ENCODE assay signal across 8 cellular contexts in genomic region chr5:10627185-10628115, GRCh38.
A peak's percentile ranks its signal among the peaks of the same experiment; 100 is the strongest.
DNase-seq lines count a peak whose midpoint lies in the region; ATAC-seq, FAIRE-seq and TF ChIP-seq lines count a peak whose summit lies in the region.

No MANE protein-coding gene starts in this region.

- TF ChIP-seq CTCF in WERI-Rb-1 (IDR thresholded peaks at IDR 0.05; ENCODE audit: low read depth, low read length) (peak; percentile 89), bronchial epithelial cell (IDR thresholded peaks at IDR 0.05; ENCODE audit: insufficient read depth, low read length, severe bottlenecking) (peak; percentile 84), smooth muscle cell (IDR thresholded peaks at IDR 0.05; ENCODE audit: borderline replicate concordance, insufficient read depth, poor library complexity, severe bottlenecking) (peak; percentile 91)

- no peak for FAIRE-seq in bronchial epithelial cell (lab: Jason Lieb, UNC)

- H3K27me3 ChIP-seq in WERI-Rb-1 (ENCODE audit: insufficient read depth, low read depth, severe bottlenecking) (no peaks in the 10 kb centered on the region), bronchial epithelial cell (ENCODE audit: control insufficient read depth, insufficient read depth, low read length) (no peaks in the 10 kb centered on the region), smooth muscle cell (ENCODE audit: low read depth) (no peaks in the 10 kb centered on the region)

- WGBS in smooth muscle cell (ENCODE audit: low lambda C conversion rate), result 4% methylated on average over 20 of the region's 20 CpGs

- peak overlapping the region; percentile 84 for H3K4me2 ChIP-seq in smooth muscle cell

- H2AFZ ChIP-seq in smooth muscle cell (ENCODE audit: low read depth), result no peak overlapping the region

- H3K4me3 ChIP-seq in WERI-Rb-1 (ENCODE audit: low read depth, low read length) (peak overlapping the region; percentile 21), bronchial epithelial cell (ENCODE audit: low read depth, low read length) (peak overlapping the region; percentile 25), smooth muscle cell (peak overlapping the region; percentile 41)

- H3K36me3 ChIP-seq in WERI-Rb-1, result peaks cover 48% of the 10 kb centered on the region
- H3K36me3 ChIP-seq in bronchial epithelial cell (ENCODE audit: control insufficient read depth, insufficient read depth, low read length), result no peaks in the 10 kb centered on the region
- no peaks in the 10 kb centered on the region for H3K36me3 ChIP-seq in smooth muscle cell (ENCODE audit: low read depth)

- H3K79me2 ChIP-seq in smooth muscle cell (ENCODE audit: low read depth), result no peaks in the 10 kb centered on the region

- peak overlapping the region; percentile 49 for H3K27ac ChIP-seq in WERI-Rb-1
- peak overlapping the region; percentile 42 for H3K27ac ChIP-seq in smooth muscle cell (ENCODE audit: low read depth)

- H3K9me3 ChIP-seq in WERI-Rb-1 (ENCODE audit: severe bottlenecking) (no peaks in the 10 kb centered on the region), smooth muscle cell (replicated peaks; ENCODE audit: low read depth) (no peaks in the 10 kb centered on the region)

- H4K20me1 ChIP-seq in smooth muscle cell (ENCODE audit: low read depth), result no peaks in the 10 kb centered on the region

- peak overlapping the region; percentile 38 for H3K9ac ChIP-seq in smooth muscle cell (ENCODE audit: low read depth)

- no peaks in the 10 kb centered on the region for H3F3A ChIP-seq in smooth muscle cell (ENCODE audit: low read depth)

- DNase-seq in AG08395 (ENCODE audit: low spot score) (peak; percentile 99), NCI-H2171 (lab: John Stamatoyannopoulos, UW) (peak; percentile 96), WERI-Rb-1 (peak; percentile 99), bronchial epithelial cell (ENCODE audit: low read depth) (peak; percentile 84), iPS-NIHi7 (ENCODE audit: extremely low spot score) (peak; percentile 100), smooth muscle cell (lab: John Stamatoyannopoulos, UW; ENCODE audit: unreplicated experiment) (peak; percentile 74)

- ATAC-seq in GM18870 (IDR thresholded peaks at IDR 0.05; ENCODE audit: unreplicated experiment) (peak; percentile 46), HG03108 (IDR thresholded peaks at IDR 0.05; ENCODE audit: unreplicated experiment) (peak; percentile 39)

- H3K4me1 ChIP-seq in smooth muscle cell (ENCODE audit: low read depth), result no peaks in the 10 kb centered on the region

Comparison
In these comparisons a context has a peak if more than half of its experiments do, and no peak if none do; other contexts are left out.
1. Peak in every context shown above with its lines: DNase-seq, ATAC-seq, H3K4me3 ChIP-seq and H3K27ac ChIP-seq.